In genomic region chr5:124697912-124698690, GRCh38 we compare ENCODE assay signal across 14 cellular contexts. TPM values are rescaled to one million over a fixed set of nuclear protein-coding genes. Genes with fewer than 3 reads are reported as not detected.
DNase-seq lines count a peak whose midpoint lies in the region; ATAC-seq and TF ChIP-seq lines count a peak whose summit lies in the region.
"Had no signal": no experiment of that assay in that cellular context is flagged by ENCODE, and none has a peak within 500 bp of the region (broad histone marks: within the 10 kb centered on the region; RNA-seq: fewer than 3 reads in every experiment).

No MANE protein-coding gene starts in this region.

- H3K27ac ChIP-seq in SJCRH30 (peak overlapping the region; percentile 32; the same call in 1 of the 2 replicates), gastroesophageal sphincter (peak overlapping the region; percentile 81 to 93 (median 84)), neuronal stem cell (replicated peaks; ENCODE audit: low read length) (peak overlapping the region; percentile 78)
- H3K27ac ChIP-seq: epithelial cell of prostate, HL-60 had no signal

- H3K9me3 ChIP-seq in SJCRH30 (replicated peaks) (no peaks in the 10 kb centered on the region), gastroesophageal sphincter (no peaks in the 10 kb centered on the region), neuronal stem cell (replicated peaks in 1 of 2; ENCODE audit: control insufficient read depth in 2 of 2, insufficient read depth in 1 of 2, low read depth in 1 of 2, low read length in 2 of 2) (peaks cover 2 to 4% of the 10 kb centered on the region in 2 donors)

- H3K79me1 ChIP-seq in neuronal stem cell (ENCODE audit: low read depth, low read length) = peaks cover 3% of the 10 kb centered on the region

- WGBS in gastroesophageal sphincter (ENCODE audit: low coverage in 1 of 2), 2 donors = 11 to 14% methylated on average over 7 of the region's 7 CpGs
- no CpG with 5 or more reads among the region's 7 CpGs for WGBS in neuronal stem cell (ENCODE audit: extremely low coverage in 2 of 2, insufficient read length in 2 of 2, insufficient replicate concordance in 1 of 2), 2 donors

- no peak overlapping the region for H2BK5ac ChIP-seq in neuronal stem cell (ENCODE audit: low read length)

- TF ChIP-seq EP300 in gastroesophageal sphincter (IDR thresholded peaks at IDR 0.05) = no peak

- H3K4me2 ChIP-seq in neuronal stem cell (ENCODE audit: insufficient read depth, low read length, poor library complexity, severe bottlenecking) = no peak overlapping the region

- no peak for TF ChIP-seq POLR2A in gastroesophageal sphincter (IDR thresholded peaks at IDR 0.05)

- H3K4ac ChIP-seq in neuronal stem cell (ENCODE audit: low read length) = no peak overlapping the region

- H3K4me3 ChIP-seq in AG10803 (ENCODE audit: low read length) (no peak overlapping the region), SJCRH30 (no peak overlapping the region), gastroesophageal sphincter (peak overlapping the region; percentile 11 to 12), neuronal stem cell (ENCODE audit: low read length in 2 of 2) (no peak overlapping the region)
- H3K4me3 ChIP-seq: GM12878 had no signal

- H3K23ac ChIP-seq in neuronal stem cell (ENCODE audit: low read depth, low read length, poor library complexity) = no peak overlapping the region

- H4K91ac ChIP-seq in neuronal stem cell (ENCODE audit: low read depth, low read length, poor library complexity) = no peak overlapping the region

- TF ChIP-seq CTCF in AG10803 (conservative IDR thresholded peaks at IDR 0.05; ENCODE audit: low read length) (no peak), gastroesophageal sphincter (IDR thresholded peaks at IDR 0.05) (peak in 1 of 4 experiments; percentile 2)

- no peak overlapping the region for H4K8ac ChIP-seq in neuronal stem cell (ENCODE audit: low read depth, low read length)

- H2AK5ac ChIP-seq in neuronal stem cell (ENCODE audit: low read depth, low read length) = no peak overlapping the region

- no peak overlapping the region for H2BK120ac ChIP-seq in neuronal stem cell (ENCODE audit: low read depth, low read length)

- no peak overlapping the region for H2BK12ac ChIP-seq in neuronal stem cell (ENCODE audit: low read length)

- peak; percentile 11 for DNase-seq in AG10803 (ENCODE audit: low read depth)
- DNase-seq in SJCRH30 = peak in 1 of 2 experiments; percentile 23
- DNase-seq in neuronal stem cell (ENCODE audit: low spot score) = peak; percentile 47
- no peak for DNase-seq in iPS-NIHi7 (ENCODE audit: extremely low spot score)
- DNase-seq in CD1c-positive myeloid dendritic cell (ENCODE audit: extremely low spot score) = no peak
- no peak for DNase-seq in HPDE6-E6E7 (ENCODE audit: extremely low spot score)
- DNase-seq: stimulated activated CD8-positive, alpha-beta memory T cell treated with anti-CD3 and anti-CD28 coated beads, Interleukin-4, amount 100 ng/mL, for 48 hours; T-helper 9 cell had no signal

- H3K4me1 ChIP-seq in SJCRH30 = peaks cover 29% of the 10 kb centered on the region
- peaks cover 8 to 77% (median 28%) of the 10 kb centered on the region in 3 donors for H3K4me1 ChIP-seq in gastroesophageal sphincter
- peaks cover 23 to 34% of the 10 kb centered on the region in 2 donors for H3K4me1 ChIP-seq in neuronal stem cell (ENCODE audit: control insufficient read depth in 2 of 2, insufficient read depth in 1 of 2, low read depth in 1 of 2, low read length in 2 of 2)

- H2BK15ac ChIP-seq in neuronal stem cell (ENCODE audit: low read length) = no peak overlapping the region

- H3K18ac ChIP-seq in neuronal stem cell (ENCODE audit: low read length) = no peak overlapping the region

- H3K9ac ChIP-seq in neuronal stem cell (ENCODE audit: low read depth, low read length, poor library complexity) = no peak overlapping the region

- ATAC-seq in gastroesophageal sphincter (peak; percentile 68), HG03432 (IDR thresholded peaks at IDR 0.05; ENCODE audit: unreplicated experiment) (no peak)
- ATAC-seq: GM12878 had no signal

- no peak overlapping the region for H2AFZ ChIP-seq in neuronal stem cell (ENCODE audit: low read length)

- no peaks in the 10 kb centered on the region for H3K36me3 ChIP-seq in SJCRH30
- H3K36me3 ChIP-seq in gastroesophageal sphincter = no peaks in the 10 kb centered on the region
- peaks cover 9 to 40% of the 10 kb centered on the region in 2 donors for H3K36me3 ChIP-seq in neuronal stem cell (replicated peaks in 1 of 2; ENCODE audit: control insufficient read depth in 2 of 2, insufficient read depth in 2 of 2, low read length in 2 of 2)

- no peak overlapping the region for H3K14ac ChIP-seq in neuronal stem cell (ENCODE audit: low read length)

- no peaks in the 10 kb centered on the region for H3K27me3 ChIP-seq in SJCRH30
- H3K27me3 ChIP-seq in gastroesophageal sphincter = no peaks in the 10 kb centered on the region
- no peaks in the 10 kb centered on the region for H3K27me3 ChIP-seq in neuronal stem cell (ENCODE audit: control insufficient read depth in 3 of 3, insufficient read depth in 3 of 3, low read depth in 1 of 3, low read length in 3 of 3)

RNA-seq across cellular contexts. Expression of gene ZNF608, which starts 48.3 kb away (rescaled TPM):
- 10.9 and 12.6 TPM in 2 replicates for total RNA-seq in SJCRH30 (2014; rRNA removed; shearing (Covaris generic))
- 10 to 100 TPM; 24.4 to 41.4 (median 36.1) TPM for total RNA-seq in gastroesophageal sphincter
- polyA plus RNA-seq in neuronal stem cell (2013, experiment 1 of 2) = 76.9 TPM
- 78.0 TPM for polyA plus RNA-seq in neuronal stem cell (2013, experiment 2 of 2)
- total RNA-seq: activated T-helper 2 cell treated with anti-CD3 and anti-CD28 coated beads, Interferon-gamma antibody, Interleukin-2, Interleukin-4, amounts not matched to agents 10 μg/mL and 5 μg/mL and 100 μg/mL, durations not matched to agents 14 hours and 24 hours and 36 hours had no signal

Comparison
In these comparisons a context has a peak if more than half of its experiments do, and no peak if none do; other contexts are left out.
1. DNase-seq: peak in AG10803 (single experiment) and neuronal stem cell (single experiment); none in iPS-NIHi7 (single experiment), CD1c-positive myeloid dendritic cell (single experiment) and HPDE6-E6E7 (single experiment).
2. H3K4me3 ChIP-seq: peak in gastroesophageal sphincter (2 of 2); none in AG10803 (single experiment), SJCRH30 (single experiment) and neuronal stem cell (0 of 2).
3. H3K27ac ChIP-seq: peak in every context shown above with its lines; median percentile 84 in gastroesophageal sphincter; 78 in neuronal stem cell; 32 in SJCRH30.